In genomic region chr14:23207146-23207540, GRCh38 we compare ENCODE assay signal across 37 cellular contexts. TPM values are rescaled to one million over a fixed set of nuclear protein-coding genes. Genes with fewer than 3 reads are reported as not detected.
"Had no signal": no experiment of that assay in that cellular context is flagged by ENCODE, and none has a peak within 500 bp of the region (broad histone marks: within the 10 kb centered on the region; RNA-seq: fewer than 3 reads in every experiment).

No MANE protein-coding gene starts in this region.

- ATAC-seq: activated CD4-positive, CD25-positive, alpha-beta regulatory T cell treated with anti-CD3 and anti-CD28 coated beads, Interleukin-2, amount 50 U/mL, for 24 hours; activated naive CD8-positive, alpha-beta T cell treated with anti-CD3 and anti-CD28 coated beads, Interleukin-2, amount 50 U/mL, for 24 hours; heart right ventricle; left cardiac atrium; right lobe of liver; stimulated activated naive CD8-positive, alpha-beta T cell treated with anti-CD3 and anti-CD28 coated beads, Interleukin-15, Interleukin-2, amounts not matched to agents 100 U/mL and 50 U/mL, for 24 hours had no signal

- H3K27me3 Mint-ChIP-seq: dendritic cell treated with granulocyte-macrophage colony-stimulating factor and Interleukin-4, amounts not matched to agents 40 ng/mL and 50 ng/mL, for 4 days; progenitor cell of endocrine pancreas had no signal

- H3K9me3 Mint-ChIP-seq: activated naive CD4-positive, alpha-beta T cell treated with anti-CD3 and anti-CD28 coated beads, Interleukin-2, amount 50 U/mL, for 24 hours; activated naive CD8-positive, alpha-beta T cell treated with anti-CD3 and anti-CD28 coated beads, Interleukin-2, amount 50 U/mL, for 24 hours; activated T-helper 2 cell treated with anti-CD3 and anti-CD28 coated beads, Interferon-gamma antibody, Interleukin-2, Interleukin-4, amounts not matched to agents 10 μg/mL and 5 μg/mL and 100 μg/mL, durations not matched to agents 14 hours and 24 hours and 36 hours; dendritic cell treated with granulocyte-macrophage colony-stimulating factor and Interleukin-4, amounts not matched to agents 40 ng/mL and 50 ng/mL, for 4 days; naive B cell; T-helper 1 cell treated with Interleukin-12 subunit alpha and Interleukin-12 subunit beta and Interleukin-4 antibody, amounts not matched to agents 30 μg/mL and 1 μg/mL, for 36 hours had no signal

- H3K36me3 Mint-ChIP-seq: activated naive CD4-positive, alpha-beta T cell treated with anti-CD3 and anti-CD28 coated beads, Interleukin-2, amount 50 U/mL, for 24 hours; mesothelial cell of epicardium; naive B cell had no signal

- H3K4me1 ChIP-seq: breast epithelium, esophagus squamous epithelium, heart right ventricle, right lobe of liver had no signal

- H3K4me3 Mint-ChIP-seq: activated naive CD4-positive, alpha-beta T cell treated with anti-CD3 and anti-CD28 coated beads, Interleukin-2, amount 50 U/mL, for 24 hours; activated naive CD8-positive, alpha-beta T cell treated with anti-CD3 and anti-CD28 coated beads, Interleukin-2, amount 50 U/mL, for 24 hours; dendritic cell treated with granulocyte-macrophage colony-stimulating factor and Interleukin-4, amounts not matched to agents 40 ng/mL and 50 ng/mL, for 4 days; mesothelial cell of epicardium; naive B cell; nephron progenitor cell; T-helper 1 cell treated with Interleukin-12 subunit alpha and Interleukin-12 subunit beta and Interleukin-4 antibody, amounts not matched to agents 30 μg/mL and 1 μg/mL, for 36 hours had no signal

- H3K9me3 ChIP-seq: breast epithelium, esophagus squamous epithelium, heart right ventricle, ovary, right lobe of liver, thoracic aorta had no signal

- H3K27ac Mint-ChIP-seq: activated naive CD4-positive, alpha-beta T cell treated with anti-CD3 and anti-CD28 coated beads, Interleukin-2, amount 50 U/mL, for 24 hours; activated naive CD8-positive, alpha-beta T cell treated with anti-CD3 and anti-CD28 coated beads, Interleukin-2, amount 50 U/mL, for 24 hours; activated T-helper 2 cell treated with anti-CD3 and anti-CD28 coated beads, Interferon-gamma antibody, Interleukin-2, Interleukin-4, amounts not matched to agents 10 μg/mL and 5 μg/mL and 100 μg/mL, durations not matched to agents 14 hours and 24 hours and 36 hours; dendritic cell treated with granulocyte-macrophage colony-stimulating factor and Interleukin-4, amounts not matched to agents 40 ng/mL and 50 ng/mL, for 4 days; mesothelial cell of epicardium; naive B cell; nephron progenitor cell; progenitor cell of endocrine pancreas; T-helper 1 cell treated with Interleukin-12 subunit alpha and Interleukin-12 subunit beta and Interleukin-4 antibody, amounts not matched to agents 30 μg/mL and 1 μg/mL, for 36 hours had no signal

- H3K4me3 ChIP-seq: breast epithelium, esophagus squamous epithelium, heart right ventricle, ovary, right lobe of liver, thoracic aorta had no signal

- H3K27me3 ChIP-seq: breast epithelium, esophagus squamous epithelium, ovary, right lobe of liver had no signal

- H3K27ac ChIP-seq: breast epithelium, esophagus squamous epithelium, heart right ventricle, ovary, right lobe of liver, thoracic aorta, VCaP had no signal

- H3K4me1 Mint-ChIP-seq: activated naive CD4-positive, alpha-beta T cell treated with anti-CD3 and anti-CD28 coated beads, Interleukin-2, amount 50 U/mL, for 24 hours; activated naive CD8-positive, alpha-beta T cell treated with anti-CD3 and anti-CD28 coated beads, Interleukin-2, amount 50 U/mL, for 24 hours; mesothelial cell of epicardium; naive B cell had no signal

- H3K36me3 ChIP-seq: breast epithelium, esophagus squamous epithelium, heart right ventricle, ovary, right lobe of liver, thoracic aorta had no signal

- DNase-seq: activated CD4-positive, alpha-beta T cell treated with anti-CD3 and anti-CD28 coated beads for 48 hours; activated CD4-positive, alpha-beta T cell treated with anti-CD3 and anti-CD28 coated beads, Interleukin-2, amount 50 U/mL, for 48 hours; activated CD8-positive, alpha-beta memory T cell treated with anti-CD3 and anti-CD28 coated beads for 24 hours; activated CD8-positive, alpha-beta memory T cell treated with anti-CD3 and anti-CD28 coated beads, Interleukin-2, amount 50 U/mL, for 4 hours; activated naive CD8-positive, alpha-beta T cell treated with anti-CD3 and anti-CD28 coated beads, Interleukin-2, amount 50 U/mL, for 24 hours; activated T-cell treated with anti-CD3 and anti-CD28 coated beads, Interleukin-2, amount 50 U/mL, for 1 hour; amygdala; central memory CD4-positive, alpha-beta T cell; esophagus squamous epithelium; foreskin melanocyte; heart right ventricle; left cardiac atrium; mammary epithelial cell; naive B cell; nephron progenitor cell; ovary; right lobe of liver; stimulated activated CD4-positive, alpha-beta T cell treated with anti-CD3 and anti-CD28 coated beads, Interleukin-12 subunit alpha, Interleukin-12 subunit beta, amount 100 ng/mL, for 4 hours; stimulated activated CD4-positive, alpha-beta T cell treated with anti-CD3 and anti-CD28 coated beads, Interleukin-4, amount 100 ng/mL, for 1 hour; stimulated activated naive CD8-positive, alpha-beta T cell treated with anti-CD3 and anti-CD28 coated beads, Interleukin-15, Interleukin-2, amounts not matched to agents 100 U/mL and 50 U/mL, for 24 hours; T-helper 9 cell; trophoblast cell had no signal

RNA-seq across cellular contexts. Expression of gene RNF212B, which starts 30.6 kb away (rescaled TPM):
- total RNA-seq: activated T-helper 2 cell treated with anti-CD3 and anti-CD28 coated beads, Interferon-gamma antibody, Interleukin-2, Interleukin-4, amounts not matched to agents 10 μg/mL and 5 μg/mL and 100 μg/mL, durations not matched to agents 14 hours and 24 hours and 36 hours; breast epithelium; esophagus squamous epithelium; glomerular endothelial cell; heart right ventricle; left cardiac atrium; mammary epithelial cell; mesothelial cell of epicardium; ovary; progenitor cell of endocrine pancreas; renal cortical epithelial cell; skeletal muscle tissue; subcutaneous adipose tissue; thoracic aorta had no signal
- polyA plus RNA-seq: heart right ventricle, keratinocyte, ovary had no signal
